21 cellular contexts compared by ENCODE assay signal in genomic region chr5:168372351-168372946, GRCh38.
A peak's percentile ranks its signal among the peaks of the same experiment; 100 is the strongest.
DNase-seq lines count a peak whose midpoint lies in the region; ATAC-seq lines count a peak whose summit lies in the region.
"Had no signal": no experiment of that assay in that cellular context is flagged by ENCODE, and none has a peak within 500 bp of the region (broad histone marks: within the 10 kb centered on the region; RNA-seq: fewer than 3 reads in every experiment).

No MANE protein-coding gene starts in this region.

- H3K4me1 ChIP-seq in right cardiac atrium (ENCODE audit: control insufficient read depth, insufficient read depth, low read length): no peaks in the 10 kb centered on the region
- H3K4me1 ChIP-seq: spleen, suprapubic skin had no signal

- no peak overlapping the region for H3K27ac ChIP-seq in right cardiac atrium (ENCODE audit: low read length)
- H3K27ac ChIP-seq: GM23248, spleen, suprapubic skin had no signal

- 81% methylated on average over 2 of the region's 2 CpGs for WGBS in right cardiac atrium

- intact Hi-C loops in right cardiac atrium (cut with DNase I): no loop called here

- H3K4me3 ChIP-seq in right cardiac atrium (ENCODE audit: low read length): no peak overlapping the region
- H3K4me3 ChIP-seq: GM23248, spleen, suprapubic skin had no signal

- DNase-seq in COR-L47 (lab: John Stamatoyannopoulos, UW): no peak
- DNase-seq in right cardiac atrium: no peak
- DNase-seq: activated CD4-positive, alpha-beta memory T cell treated with anti-CD3 and anti-CD28 coated beads for 36 hours; activated naive CD4-positive, alpha-beta T cell treated with anti-CD3 and anti-CD28 coated beads, Interleukin-2, amount 50 U/mL, for 16 hours; activated T-cell treated with anti-CD3 and anti-CD28 coated beads, Interleukin-2, amount 50 U/mL, for 4 hours; effector memory CD4-positive, alpha-beta T cell; GM23248; head of caudate nucleus; left ventricle myocardium superior; NCI-H187; NCI-H345; spleen; stimulated activated CD8-positive, alpha-beta memory T cell treated with anti-CD3 and anti-CD28 coated beads, Interleukin-4, amount 100 ng/mL, for 48 hours had no signal

- ATAC-seq in GM18907 (IDR thresholded peaks at IDR 0.05; ENCODE audit: unreplicated experiment): peak; percentile 80
- peak; percentile 68 for ATAC-seq in GM21717 (IDR thresholded peaks at IDR 0.05; ENCODE audit: unreplicated experiment)
- ATAC-seq in HG03139 (IDR thresholded peaks at IDR 0.05; ENCODE audit: unreplicated experiment): peak; percentile 63
- peak; percentile 65 for ATAC-seq in esophagus mucosa
- no peak for ATAC-seq in HG03342 (IDR thresholded peaks at IDR 0.05; ENCODE audit: unreplicated experiment)
- ATAC-seq in right cardiac atrium: no peak
- ATAC-seq: activated T-cell treated with anti-CD3 and anti-CD28 coated beads, Interleukin-2, amount 50 U/mL, for 4 hours; HepG2; left ventricle myocardium superior; Right ventricle myocardium inferior had no signal

- H3K27me3 ChIP-seq in right cardiac atrium (ENCODE audit: control insufficient read depth, insufficient read depth): no peaks in the 10 kb centered on the region
- H3K27me3 ChIP-seq: spleen, suprapubic skin had no signal

- no peaks in the 10 kb centered on the region for H3K9me3 ChIP-seq in right cardiac atrium (ENCODE audit: control insufficient read depth, low read length)
- H3K9me3 ChIP-seq: spleen, suprapubic skin had no signal

Comparison
In these comparisons a context has a peak if more than half of its experiments do, and no peak if none do; other contexts are left out.
1. ATAC-seq: peak in GM18907 (single experiment), GM21717 (single experiment), HG03139 (single experiment) and esophagus mucosa (single experiment); none in HG03342 (single experiment) and right cardiac atrium (0 of 2).